ENCODE assay signal across 1 cellular context in genomic region chr11:8168485-8169257, GRCh38.
TF ChIP-seq lines count a peak whose summit lies in the region.

Gene RIC3 (minus strand): TSS chr11:8169025. CDS start chr11:8168989, 36 bp downstream.

TF ChIP-seq in GM12878, 131 proteins besides CTCF, POLR2A, EP300 and RAD21 (continued from another document):
- peak; percentile 46 for TF ChIP-seq ZNF687 (IDR thresholded peaks at IDR 0.05)
- peak; percentile 37; the same call in 1 of the 2 replicates for TF ChIP-seq NR2F1 (conservative IDR thresholded peaks at IDR 0.05)
- no peak for TF ChIP-seq FOS (IDR thresholded peaks at IDR 0.05; ENCODE audit: borderline replicate concordance, extremely low read depth, insufficient read length)
- no peak for TF ChIP-seq HDGF (IDR thresholded peaks at IDR 0.05)
- TF ChIP-seq RBBP5 (conservative IDR thresholded peaks at IDR 0.05): no peak
- TF ChIP-seq IKZF1 (conservative IDR thresholded peaks at IDR 0.05): peak; percentile 56
- TF ChIP-seq IKZF2 (IDR thresholded peaks at IDR 0.05): peak in 1 of 2 experiments; percentile 14; a peak in 1 of 4 replicates
- no peak for TF ChIP-seq POLR2AphosphoS2 (IDR thresholded peaks at IDR 0.05; ENCODE audit: low read depth, low read length)
- peak; percentile 45; the same call in 1 of the 2 replicates for TF ChIP-seq ZBTB11 (CRISPR knock-in tag; IDR thresholded peaks at IDR 0.05)
- peak; percentile 3 for TF ChIP-seq USF1 (IDR thresholded peaks at IDR 0.05; ENCODE audit: borderline replicate concordance, extremely low read length, insufficient read depth, low read depth, low read length)
- TF ChIP-seq ZBTB40 (IDR thresholded peaks at IDR 0.05; ENCODE audit: borderline replicate concordance): peak; percentile 68
- TF ChIP-seq GABPA (IDR thresholded peaks at IDR 0.05; ENCODE audit: low read depth): peak; percentile 55; the same call in 1 of the 2 replicates
- no peak for TF ChIP-seq WRNIP1 (IDR thresholded peaks at IDR 0.05; ENCODE audit: borderline replicate concordance, low read depth, low read length)
- no peak for TF ChIP-seq STAT1 (conservative IDR thresholded peaks at IDR 0.05)
- TF ChIP-seq RUNX3 (IDR thresholded peaks at IDR 0.05; ENCODE audit: low read length): peak; percentile 17; the same call in 1 of the 2 replicates
- peak in 1 of 2 experiments; percentile 85; a peak in 2 of 4 replicates for TF ChIP-seq BHLHE40 (IDR thresholded peaks at IDR 0.05; ENCODE audit: borderline replicate concordance in 1 of 2, low read depth in 2 of 2, low read length in 1 of 2)
- peak; percentile 59 for TF ChIP-seq ELK1 (IDR thresholded peaks at IDR 0.05; ENCODE audit: low read depth, low read length)
